Comparison of ENCODE assay signal across 3 cellular contexts in genomic region chr2:222368280-222368679, GRCh38. TPM values are rescaled to one million over a fixed set of nuclear protein-coding genes. Genes with fewer than 3 reads are reported as not detected.
"Had no signal": no experiment of that assay in that cellular context is flagged by ENCODE, and none has a peak within 500 bp of the region (broad histone marks: within the 10 kb centered on the region; RNA-seq: fewer than 3 reads in every experiment).

No MANE protein-coding gene starts in this region.

RNA-seq across cellular contexts. Expression of gene SGPP2, which starts 56.1 kb away (rescaled TPM):
- total RNA-seq: mesenteric fat pad, myocyte, neural crest cell had no signal
